ENCODE assay signal across 20 cellular contexts in the genomic region with DNA sequence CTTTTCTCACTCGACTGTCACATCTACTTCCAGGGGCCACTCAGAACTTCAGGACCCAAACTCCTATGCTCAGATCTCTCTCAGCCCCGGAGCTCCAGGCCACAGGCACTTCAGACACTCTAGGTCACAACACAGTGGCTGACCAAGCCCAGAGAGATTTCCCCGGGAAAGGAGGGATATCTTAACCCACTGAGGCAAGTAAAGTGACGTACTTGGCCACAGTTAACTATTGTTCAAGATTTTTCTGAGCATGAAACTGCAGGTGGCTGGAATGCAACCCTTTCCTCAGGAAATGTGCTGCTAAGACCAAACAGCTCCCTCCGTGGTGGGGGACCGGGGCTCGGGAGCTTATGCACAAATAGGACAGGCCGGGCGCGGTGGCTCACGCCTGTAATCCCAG. TPM values are rescaled to one million over a fixed set of nuclear protein-coding genes. Genes with fewer than 3 reads are reported as not detected.
"Had no signal": no experiment of that assay in that cellular context is flagged by ENCODE, and none has a peak within 500 bp of the region (broad histone marks: within the 10 kb centered on the region; RNA-seq: fewer than 3 reads in every experiment).

No MANE protein-coding gene starts in this region.

- H3K4me1 ChIP-seq: prostate gland had no signal

- H3K4me2 ChIP-seq: smooth muscle cell had no signal

- H3K27me3 Mint-ChIP-seq: activated CD4-positive, alpha-beta T cell treated with anti-CD3 and anti-CD28 coated beads, Interleukin-2, amount 10 ng/mL, durations not matched to agents 24 days and 14 days; activated naive CD4-positive, alpha-beta T cell treated with anti-CD3 and anti-CD28 coated beads, Interleukin-2, amount 10 ng/mL, durations not matched to agents 7 days and 5 days; dendritic cell treated with granulocyte-macrophage colony-stimulating factor and Interleukin-4, amounts not matched to agents 40 ng/mL and 50 ng/mL, for 4 days; stimulated activated naive B cell treated with anti-CD40 and anti-IgM and Interleukin-4, amounts not matched to agents 10 μg/mL and 1 μg/mL and 100 μg/mL, for 72 hours had no signal

- H3K27ac ChIP-seq: prostate gland had no signal

- H3K9me3 Mint-ChIP-seq: activated CD4-positive, alpha-beta T cell treated with anti-CD3 and anti-CD28 coated beads, Interleukin-2, amount 10 ng/mL, durations not matched to agents 24 days and 14 days; activated naive CD4-positive, alpha-beta T cell treated with anti-CD3 and anti-CD28 coated beads, Interleukin-2, amount 10 ng/mL, durations not matched to agents 7 days and 5 days; activated T-cell treated with anti-CD3 and anti-CD28 coated beads, Interleukin-2, amount 50 U/mL, for 4 hours; dendritic cell treated with granulocyte-macrophage colony-stimulating factor and Interleukin-4, amounts not matched to agents 40 ng/mL and 50 ng/mL, for 4 days; neural crest cell; stimulated activated naive B cell treated with anti-CD40 and anti-IgM and Interleukin-4, amounts not matched to agents 10 μg/mL and 1 μg/mL and 100 μg/mL, for 72 hours had no signal

- H3K36me3 ChIP-seq: prostate gland had no signal

- H3K9me3 ChIP-seq: prostate gland had no signal

- H3K4me3 ChIP-seq: prostate gland, smooth muscle cell had no signal

- H3K4me3 Mint-ChIP-seq: activated CD4-positive, alpha-beta T cell treated with anti-CD3 and anti-CD28 coated beads, Interleukin-2, amount 10 ng/mL, durations not matched to agents 24 days and 14 days; activated CD8-positive, alpha-beta T cell treated with anti-CD3 and anti-CD28 coated beads, Interleukin-2, amount 10 ng/mL, durations not matched to agents 7 days and 5 days; activated naive CD4-positive, alpha-beta T cell treated with anti-CD3 and anti-CD28 coated beads, Interleukin-2, amount 10 ng/mL, durations not matched to agents 7 days and 5 days; activated T-cell treated with anti-CD3 and anti-CD28 coated beads, Interleukin-2, amount 50 U/mL, for 4 hours; dendritic cell treated with granulocyte-macrophage colony-stimulating factor and Interleukin-4, amounts not matched to agents 40 ng/mL and 50 ng/mL, for 4 days; neural crest cell; stimulated activated naive B cell treated with anti-CD40 and anti-IgM and Interleukin-4, amounts not matched to agents 10 μg/mL and 1 μg/mL and 100 μg/mL, for 72 hours had no signal

- H3K27ac Mint-ChIP-seq: activated naive CD4-positive, alpha-beta T cell treated with anti-CD3 and anti-CD28 coated beads, Interleukin-2, amount 10 ng/mL, durations not matched to agents 7 days and 5 days; dendritic cell treated with granulocyte-macrophage colony-stimulating factor and Interleukin-4, amounts not matched to agents 40 ng/mL and 50 ng/mL, for 4 days; stimulated activated naive B cell treated with anti-CD40 and anti-IgM and Interleukin-4, amounts not matched to agents 10 μg/mL and 1 μg/mL and 100 μg/mL, for 72 hours had no signal

- DNase-seq: activated CD4-positive, alpha-beta T cell treated with anti-CD3 and anti-CD28 coated beads, Interleukin-2, amount 10 ng/mL, durations not matched to agents 24 days and 14 days; activated CD8-positive, alpha-beta T cell treated with anti-CD3 and anti-CD28 coated beads, Interleukin-2, amount 10 ng/mL, durations not matched to agents 7 days and 5 days; activated naive CD4-positive, alpha-beta T cell treated with anti-CD3 and anti-CD28 coated beads, Interleukin-2, amount 10 ng/mL, durations not matched to agents 7 days and 5 days; activated T-cell treated with anti-CD3 and anti-CD28 coated beads, Interleukin-2, amount 50 U/mL, for 4 hours; effector memory CD4-positive, alpha-beta T cell; hippocampal formation; islet precursor cell; mammary epithelial cell; midbrain; stimulated activated CD4-positive, alpha-beta T cell treated with anti-CD3 and anti-CD28 coated beads, Interleukin-4, amount 100 ng/mL, for 4 hours; stimulated activated naive B cell treated with anti-CD40 and anti-IgM and Interleukin-4, amounts not matched to agents 10 μg/mL and 1 μg/mL and 100 μg/mL, for 72 hours had no signal

- ATAC-seq: activated CD8-positive, alpha-beta T cell treated with anti-CD3 and anti-CD28 coated beads, Interleukin-2, amount 10 ng/mL, durations not matched to agents 7 days and 5 days; activated T-cell treated with anti-CD3 and anti-CD28 coated beads, Interleukin-2, amount 50 U/mL, for 4 hours; left lobe of liver; sciatic nerve; stimulated activated naive B cell treated with anti-CD40 and anti-IgM and Interleukin-4, amounts not matched to agents 10 μg/mL and 1 μg/mL and 100 μg/mL, for 72 hours had no signal

RNA-seq across cellular contexts. Expression of gene GPR4, which starts 41.3 kb away (rescaled TPM):
- total RNA-seq: activated CD4-positive, alpha-beta T cell treated with anti-CD3 and anti-CD28 coated beads, Interleukin-2, amount 10 ng/mL, durations not matched to agents 24 days and 14 days; activated CD8-positive, alpha-beta T cell treated with anti-CD3 and anti-CD28 coated beads, Interleukin-2, amount 10 ng/mL, durations not matched to agents 7 days and 5 days; chondrocyte; fibroblast of villous mesenchyme; mammary epithelial cell; neural crest cell; osteoblast; smooth muscle cell had no signal
- polyA plus RNA-seq: smooth muscle cell had no signal
